ENCODE assay signal across 13 cellular contexts in the genomic region with DNA sequence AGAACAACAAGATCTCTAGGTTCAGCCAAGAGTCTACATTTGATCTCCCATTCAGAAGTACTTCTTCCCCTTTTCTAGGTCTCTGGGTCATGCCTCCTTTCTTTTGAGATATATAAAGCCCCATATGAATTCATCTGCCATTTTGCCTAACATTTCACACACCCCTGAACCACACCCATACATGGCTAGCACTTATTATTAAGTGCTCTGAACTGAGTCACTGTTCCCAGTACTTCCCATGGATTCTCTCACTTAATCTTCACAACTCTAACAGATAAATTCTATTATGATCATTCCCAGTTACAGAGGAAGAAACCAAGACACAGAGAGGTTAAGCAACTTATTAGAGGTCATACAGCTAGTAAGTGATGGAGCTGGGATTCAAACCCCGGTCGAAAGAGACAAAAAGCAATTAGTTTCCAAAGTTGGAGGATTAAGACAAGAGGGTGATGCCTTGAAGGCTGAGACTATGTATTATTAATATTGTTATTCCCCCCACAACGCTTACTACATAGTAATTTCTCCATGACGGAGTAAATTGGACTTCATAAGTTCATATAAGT. TPM values are rescaled to one million over a fixed set of nuclear protein-coding genes. Genes with fewer than 3 reads are reported as not detected.
A peak's percentile ranks its signal among the peaks of the same experiment; 100 is the strongest.
DNase-seq lines count a peak whose midpoint lies in the region; ATAC-seq, FAIRE-seq and TF ChIP-seq lines count a peak whose summit lies in the region.
"Had no signal": no experiment of that assay in that cellular context is flagged by ENCODE, and none has a peak within 500 bp of the region (broad histone marks: within the 10 kb centered on the region; RNA-seq: fewer than 3 reads in every experiment).

No MANE protein-coding gene starts in this region.

- TF ChIP-seq POLR2A in A549 (IDR thresholded peaks at IDR 0.05; ENCODE audit: low read length): no peak

- peaks cover 88% of the 10 kb centered on the region for H3K4me1 Mint-ChIP-seq in osteocyte (ENCODE audit: unreplicated experiment)
- peaks cover 22% of the 10 kb centered on the region for H3K4me1 Mint-ChIP-seq in activated CD8-positive, alpha-beta memory T cell treated with anti-CD3 and anti-CD28 coated beads, Interleukin-2, amount 10 ng/mL, durations not matched to agents 7 days and 5 days

- H3K27ac Mint-ChIP-seq in osteocyte (ENCODE audit: unreplicated experiment): peak overlapping the region; percentile 99
- H3K27ac Mint-ChIP-seq in activated CD8-positive, alpha-beta memory T cell treated with anti-CD3 and anti-CD28 coated beads, Interleukin-2, amount 10 ng/mL, durations not matched to agents 7 days and 5 days: no peak overlapping the region
- H3K27ac Mint-ChIP-seq: endodermal cell had no signal

- FAIRE-seq in A549 (lab: Jason Lieb, UNC): no peak
- FAIRE-seq: TTC549 had no signal

- 88% methylated on average over 4 of the region's 4 CpGs for WGBS in A549 (ENCODE audit: missing lambda C conversion rate)

- CTCF ChIA-PET in A549 (lab: Yijun Ruan, JAX): interaction anchor here (0.6 to 41.4 kb wide), 9 partner anchors 9 to 121 kb away, joined by 3 to 924 read pairs (median 13); partner anchors contain the start of gene MYOF
- CTCF ChIA-PET in activated CD8-positive, alpha-beta memory T cell treated with anti-CD3 and anti-CD28 coated beads, Interleukin-2, amount 10 ng/mL, durations not matched to agents 7 days and 5 days (lab: Charles Lee): interaction anchor here (5.4 to 6.2 kb wide), 2 partner anchors 18 to 88 kb away, joined by 33 to 36 read pairs; partner anchors contain the start of gene MYOF

- ATAC-seq in A549: no peak
- no peak for ATAC-seq in GM21390 (IDR thresholded peaks at IDR 0.05; ENCODE audit: unreplicated experiment)
- ATAC-seq in HG02981 (IDR thresholded peaks at IDR 0.05; ENCODE audit: unreplicated experiment): no peak
- ATAC-seq in activated CD8-positive, alpha-beta memory T cell treated with anti-CD3 and anti-CD28 coated beads, Interleukin-2, amount 10 ng/mL, durations not matched to agents 7 days and 5 days: no peak

- H3K4me1 ChIP-seq in A549: peaks cover 93% of the 10 kb centered on the region

- no peak for TF ChIP-seq EP300 in A549 (IDR thresholded peaks at IDR 0.05)

- peaks cover 26% of the 10 kb centered on the region for H3K36me3 Mint-ChIP-seq in osteocyte (ENCODE audit: unreplicated experiment)
- peaks cover 3% of the 10 kb centered on the region for H3K36me3 Mint-ChIP-seq in activated CD8-positive, alpha-beta memory T cell treated with anti-CD3 and anti-CD28 coated beads, Interleukin-2, amount 10 ng/mL, durations not matched to agents 7 days and 5 days

- no peak for TF ChIP-seq CTCF in A549 (IDR thresholded peaks at IDR 0.05)
- no peak for TF ChIP-seq CTCF in coronary artery (IDR thresholded peaks at IDR 0.05)
- no peak for TF ChIP-seq CTCF in osteocyte (IDR thresholded peaks at IDR 0.05)

- H3K4me3 Mint-ChIP-seq in osteocyte (ENCODE audit: unreplicated experiment): no peak overlapping the region
- no peak overlapping the region for H3K4me3 Mint-ChIP-seq in activated CD8-positive, alpha-beta memory T cell treated with anti-CD3 and anti-CD28 coated beads, Interleukin-2, amount 10 ng/mL, durations not matched to agents 7 days and 5 days
- H3K4me3 Mint-ChIP-seq: endodermal cell had no signal

- H3K9me3 ChIP-seq in A549: no peaks in the 10 kb centered on the region; the same call in 2 of the 3 replicates
- H3K9me3 ChIP-seq: BLaER1 treated with 17β-estradiol and CSF1 and Interleukin-3, amounts not matched to agents 10 nM and 100 nM had no signal

- H3K27ac ChIP-seq in A549: peak overlapping the region; percentile 96 to 99
- H3K27ac ChIP-seq in coronary artery: peak overlapping the region; percentile 80 to 96

- no peaks in the 10 kb centered on the region for H3K9me3 Mint-ChIP-seq in osteocyte (ENCODE audit: unreplicated experiment)
- H3K9me3 Mint-ChIP-seq in activated CD8-positive, alpha-beta memory T cell treated with anti-CD3 and anti-CD28 coated beads, Interleukin-2, amount 10 ng/mL, durations not matched to agents 7 days and 5 days (ENCODE audit: low read depth): no peaks in the 10 kb centered on the region
- H3K9me3 Mint-ChIP-seq: endodermal cell had no signal

- H3K4me3 ChIP-seq in A549 (no peak overlapping the region), coronary artery (no peak overlapping the region)
- H3K4me3 ChIP-seq: BLaER1 treated with 17β-estradiol and CSF1 and Interleukin-3, amounts not matched to agents 10 nM and 100 nM had no signal

- H3K4me2 ChIP-seq in A549: peak overlapping the region; percentile 93

- DNase-seq in A549 (ENCODE audit: low read depth in 1 of 2, low spot score in 1 of 2) (no peak), MV-4-11 (lab: John Stamatoyannopoulos, UW) (peak; percentile 72), coronary artery (ENCODE audit: low spot score) (no peak), osteocyte (ENCODE audit: extremely low spot score, unreplicated experiment) (no peak), ecto neural progenitor cell (ENCODE audit: low spot score) (no peak)
- no peak for DNase-seq in activated CD8-positive, alpha-beta memory T cell treated with anti-CD3 and anti-CD28 coated beads, Interleukin-2, amount 10 ng/mL, durations not matched to agents 7 days and 5 days
- DNase-seq: activated effector memory CD4-positive, alpha-beta T cell treated with Interleukin-2 at 50 U/mL for 16 hours; endodermal cell; NCI-H748 treated with DMSO at 0.1 percent for 48 hours had no signal

- POLR2A ChIA-PET in A549 (lab: Yijun Ruan, JAX): interaction anchor here (0.6 to 6.2 kb wide), 7 partner anchors 9 to 117 kb away, joined by 3 to 114 read pairs (median 5); partner anchors contain the start of gene MYOF

- no peaks in the 10 kb centered on the region for H3K27me3 Mint-ChIP-seq in osteocyte (ENCODE audit: unreplicated experiment)
- no peaks in the 10 kb centered on the region for H3K27me3 Mint-ChIP-seq in activated CD8-positive, alpha-beta memory T cell treated with anti-CD3 and anti-CD28 coated beads, Interleukin-2, amount 10 ng/mL, durations not matched to agents 7 days and 5 days

- TF ChIP-seq RAD21 in A549 (conservative IDR thresholded peaks at IDR 0.05 in 1 of 2, IDR thresholded peaks at IDR 0.05 in 1 of 2): no peak

TF ChIP-seq in A549, 52 proteins besides CTCF, POLR2A, EP300 and RAD21 (continues in another document):
- TF ChIP-seq ZNF302 (CRISPR knock-in tag; IDR thresholded peaks at IDR 0.05) (no peak), FOSB (CRISPR knock-in tag; IDR thresholded peaks at IDR 0.05) (no peak; the same call in 1 of the 2 replicates), KDM1A (IDR thresholded peaks at IDR 0.05; ENCODE audit: low read depth) (peak; percentile 93; the same call in 1 of the 2 replicates), TFCP2L1 (CRISPR knock-in tag; IDR thresholded peaks at IDR 0.05) (no peak), JUN (IDR thresholded peaks at IDR 0.05) (no peak), ELK1 (IDR thresholded peaks at IDR 0.05; ENCODE audit: low read depth, low read length) (no peak), CBX8 (IDR thresholded peaks at IDR 0.05) (no peak), RCOR1 (IDR thresholded peaks at IDR 0.05; ENCODE audit: low read depth, low read length) (no peak), FOXS1 (CRISPR knock-in tag; IDR thresholded peaks at IDR 0.05) (no peak), KDM5A (IDR thresholded peaks at IDR 0.05) (no peak), ATOH8 (CRISPR knock-in tag; IDR thresholded peaks at IDR 0.05; ENCODE audit: low read depth) (peak; percentile 11; the same call in 1 of the 2 replicates), HOXB13 (CRISPR knock-in tag; IDR thresholded peaks at IDR 0.05; ENCODE audit: low read depth) (no peak)

RNA-seq across cellular contexts. Expression of gene MYOF, which starts 17.2 kb away (rescaled TPM):
- polyA plus RNA-seq in A549 (2011; rRNA removed) (229 and 265 TPM in 2 replicates), A549 (2017; fragmentation: RNase III; extraction: RNeasy Plus Mini Kit Qiagen cat#74134 plus additional on column Dnase treatment) (190 to 217 TPM (median 191 TPM) in 3 replicates)
- 117 TPM in 2 replicates for polyA plus RNA-seq in A549 (2012; cell fraction: cytosol; rRNA removed)
- polyA plus RNA-seq in A549 (2012; cell fraction: nucleus; rRNA removed): 127 and 200 TPM in 2 replicates
- 195 and 221 TPM in 2 replicates for polyA minus RNA-seq in A549 (2011; rRNA and poly(A)+ RNA removed)
- total RNA-seq in osteocyte: 470 and 517 TPM in 2 replicates
- total RNA-seq in activated CD8-positive, alpha-beta memory T cell treated with anti-CD3 and anti-CD28 coated beads, Interleukin-2, amount 10 ng/mL, durations not matched to agents 7 days and 5 days: 1 to 10 TPM; 5.5 to 6.6 TPM

RNA-seq across cellular contexts. Expression of gene CEP55, which starts 31.5 kb away (rescaled TPM):
- polyA plus RNA-seq in A549 (2011; rRNA removed) (63.5 and 87.0 TPM in 2 replicates), A549 (2017; fragmentation: RNase III; extraction: RNeasy Plus Mini Kit Qiagen cat#74134 plus additional on column Dnase treatment) (51.2 to 57.9 TPM (median 52.4 TPM) in 3 replicates)
- 24.7 and 26.7 TPM in 2 replicates for polyA plus RNA-seq in A549 (2012; cell fraction: cytosol; rRNA removed)
- polyA plus RNA-seq in A549 (2012; cell fraction: nucleus; rRNA removed): 12.1 and 18.0 TPM in 2 replicates
- 12.0 and 13.0 TPM in 2 replicates for polyA minus RNA-seq in A549 (2011; rRNA and poly(A)+ RNA removed)
- total RNA-seq in osteocyte: 8.6 and 9.5 TPM in 2 replicates
- total RNA-seq in activated CD8-positive, alpha-beta memory T cell treated with anti-CD3 and anti-CD28 coated beads, Interleukin-2, amount 10 ng/mL, durations not matched to agents 7 days and 5 days: 10 to 100 TPM; 75.6 to 79.3 TPM

Comparison
In these comparisons a context has a peak if more than half of its experiments do, and no peak if none do; other contexts are left out.
1. RNA of gene MYOF, which starts 17.2 kb away (total RNA-seq): 470 to 517 TPM in osteocyte; 5.5 to 6.6 TPM in activated CD8-positive, alpha-beta memory T cell treated with anti-CD3 and anti-CD28 coated beads, Interleukin-2, amount 10 ng/mL, durations not matched to agents 7 days and 5 days; every median in the first group is over 10 times any median in the second.